In the genomic region with DNA sequence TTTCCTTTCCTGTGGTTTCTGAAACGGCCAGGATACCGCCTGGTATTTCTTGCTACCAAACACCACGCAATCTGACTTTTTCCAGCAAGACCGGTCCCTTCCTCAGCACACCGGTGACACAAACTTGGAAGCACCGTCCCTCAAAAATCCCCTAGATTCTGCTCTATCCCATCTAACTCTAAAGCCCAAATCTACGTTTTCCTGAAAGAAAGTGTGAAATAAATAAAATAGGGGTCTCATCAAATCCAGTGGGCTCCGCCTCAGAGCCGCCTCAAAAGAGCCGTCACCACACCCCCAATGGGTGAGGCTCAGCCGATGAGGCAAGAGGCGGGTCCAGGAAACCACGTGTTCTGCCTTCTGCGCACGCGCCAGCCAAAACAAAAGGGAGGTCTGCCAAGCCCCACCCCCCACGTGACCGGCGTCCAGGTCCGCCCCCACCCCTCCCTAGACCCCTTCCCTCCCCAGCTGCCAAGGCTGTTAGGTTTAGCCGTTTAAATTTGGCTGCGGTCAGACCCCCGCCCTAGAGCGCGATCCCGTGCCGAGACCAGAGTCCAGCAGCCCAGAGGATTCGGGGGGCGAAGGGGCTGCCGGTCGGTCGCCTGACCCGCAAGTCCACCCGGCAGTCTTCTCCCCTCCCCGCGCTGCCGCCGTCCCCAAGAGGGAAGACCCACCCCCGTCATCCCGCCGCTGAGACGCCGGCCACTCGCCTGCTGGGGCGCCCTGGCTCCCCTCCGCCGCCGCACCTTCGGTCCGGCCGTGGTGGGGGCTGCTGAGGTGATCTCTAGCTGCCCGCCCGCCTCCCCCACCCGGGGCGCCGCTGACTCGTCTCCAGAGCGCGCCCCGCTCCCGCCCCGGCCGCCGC, we compare ENCODE assay signal across 1 cellular context.
A peak's percentile ranks its signal among the peaks of the same experiment; 100 is the strongest.
TF ChIP-seq lines count a peak whose summit lies in the region.

No MANE protein-coding gene starts in this region.

TF ChIP-seq in HEK293, 187 proteins besides CTCF, POLR2A, EP300 and RAD21 (continued from another document):
- TF ChIP-seq, protein P1, sequence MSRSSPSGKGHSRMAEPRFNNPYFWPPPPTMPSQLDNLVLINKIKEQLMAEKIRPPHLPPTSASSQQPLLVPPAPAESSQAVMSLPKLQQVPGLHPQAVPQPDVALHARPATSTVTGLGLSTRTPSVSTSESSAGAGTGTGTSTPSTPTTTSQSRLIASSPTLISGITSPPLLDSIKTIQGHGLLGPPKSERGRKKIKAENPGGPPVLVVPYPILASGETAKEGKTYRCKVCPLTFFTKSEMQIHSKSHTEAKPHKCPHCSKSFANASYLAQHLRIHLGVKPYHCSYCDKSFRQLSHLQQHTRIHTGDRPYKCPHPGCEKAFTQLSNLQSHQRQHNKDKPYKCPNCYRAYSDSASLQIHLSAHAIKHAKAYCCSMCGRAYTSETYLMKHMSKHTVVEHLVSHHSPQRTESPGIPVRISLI (tag by site-specific recombination; IDR thresholded peaks at IDR 0.05): no peak
- TF ChIP-seq ZNF777 (tag by site-specific recombination; IDR thresholded peaks at IDR 0.05; ENCODE audit: borderline replicate concordance) (no peak), GFI1B (tag by site-specific recombination; IDR thresholded peaks at IDR 0.05) (no peak), ZNF830 (tag by site-specific recombination; IDR thresholded peaks at IDR 0.05; ENCODE audit: low read depth) (no peak), ZNF529 (tag by site-specific recombination; IDR thresholded peaks at IDR 0.05; ENCODE audit: insufficient replicate concordance) (no peak), YY2 (tag by site-specific recombination; IDR thresholded peaks at IDR 0.05) (no peak), ZNF16 (tag by site-specific recombination; IDR thresholded peaks at IDR 0.05; ENCODE audit: low read depth) (no peak), ZNF501 (tag by site-specific recombination; IDR thresholded peaks at IDR 0.05) (peak; percentile 19; the same call in 1 of the 2 replicates), ZEB2 (tag by site-specific recombination; IDR thresholded peaks at IDR 0.05) (0 out of 2 replicates have a peak, but pooled peaks have one; percentile 21), ZNF311 (tag by site-specific recombination; IDR thresholded peaks at IDR 0.05; ENCODE audit: borderline replicate concordance) (no peak), ZNF169 (tag by site-specific recombination; IDR thresholded peaks at IDR 0.05) (no peak), ZNF560 (tag by site-specific recombination; IDR thresholded peaks at IDR 0.05; ENCODE audit: borderline replicate concordance) (no peak), TRIM28 (IDR thresholded peaks at IDR 0.05; ENCODE audit: borderline replicate concordance, low read length) (peak; percentile 67; the same call in 1 of the 2 replicates), ZNF394 (tag by site-specific recombination; IDR thresholded peaks at IDR 0.05; ENCODE audit: borderline replicate concordance) (no peak), ZNF626 (tag by site-specific recombination; IDR thresholded peaks at IDR 0.05) (no peak), ZNF350 (tag by site-specific recombination; IDR thresholded peaks at IDR 0.05) (no peak), ZNF561 (tag by site-specific recombination; IDR thresholded peaks at IDR 0.05; ENCODE audit: borderline replicate concordance) (0 out of 2 replicates have a peak, but pooled peaks have one; percentile 16), ZNF473 (tag by site-specific recombination; IDR thresholded peaks at IDR 0.05) (no peak), ZFP41 (tag by site-specific recombination; IDR thresholded peaks at IDR 0.05; ENCODE audit: borderline replicate concordance) (no peak)
- TF ChIP-seq, protein P2, sequence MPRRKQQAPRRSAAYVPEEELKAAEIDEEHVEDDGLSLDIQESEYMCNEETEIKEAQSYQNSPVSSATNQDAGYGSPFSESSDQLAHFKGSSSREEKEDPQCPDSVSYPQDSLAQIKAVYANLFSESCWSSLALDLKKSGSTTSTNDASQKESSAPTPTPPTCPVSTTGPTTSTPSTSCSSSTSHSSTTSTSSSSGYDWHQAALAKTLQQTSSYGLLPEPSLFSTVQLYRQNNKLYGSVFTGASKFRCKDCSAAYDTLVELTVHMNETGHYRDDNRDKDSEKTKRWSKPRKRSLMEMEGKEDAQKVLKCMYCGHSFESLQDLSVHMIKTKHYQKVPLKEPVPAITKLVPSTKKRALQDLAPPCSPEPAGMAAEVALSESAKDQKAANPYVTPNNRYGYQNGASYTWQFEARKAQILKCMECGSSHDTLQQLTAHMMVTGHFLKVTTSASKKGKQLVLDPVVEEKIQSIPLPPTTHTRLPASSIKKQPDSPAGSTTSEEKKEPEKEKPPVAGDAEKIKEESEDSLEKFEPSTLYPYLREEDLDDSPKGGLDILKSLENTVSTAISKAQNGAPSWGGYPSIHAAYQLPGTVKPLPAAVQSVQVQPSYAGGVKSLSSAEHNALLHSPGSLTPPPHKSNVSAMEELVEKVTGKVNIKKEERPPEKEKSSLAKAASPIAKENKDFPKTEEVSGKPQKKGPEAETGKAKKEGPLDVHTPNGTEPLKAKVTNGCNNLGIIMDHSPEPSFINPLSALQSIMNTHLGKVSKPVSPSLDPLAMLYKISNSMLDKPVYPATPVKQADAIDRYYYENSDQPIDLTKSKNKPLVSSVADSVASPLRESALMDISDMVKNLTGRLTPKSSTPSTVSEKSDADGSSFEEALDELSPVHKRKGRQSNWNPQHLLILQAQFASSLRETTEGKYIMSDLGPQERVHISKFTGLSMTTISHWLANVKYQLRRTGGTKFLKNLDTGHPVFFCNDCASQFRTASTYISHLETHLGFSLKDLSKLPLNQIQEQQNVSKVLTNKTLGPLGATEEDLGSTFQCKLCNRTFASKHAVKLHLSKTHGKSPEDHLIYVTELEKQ (tag by site-specific recombination; IDR thresholded peaks at IDR 0.05; ENCODE audit: borderline replicate concordance): no peak
- TF ChIP-seq, protein P3, sequence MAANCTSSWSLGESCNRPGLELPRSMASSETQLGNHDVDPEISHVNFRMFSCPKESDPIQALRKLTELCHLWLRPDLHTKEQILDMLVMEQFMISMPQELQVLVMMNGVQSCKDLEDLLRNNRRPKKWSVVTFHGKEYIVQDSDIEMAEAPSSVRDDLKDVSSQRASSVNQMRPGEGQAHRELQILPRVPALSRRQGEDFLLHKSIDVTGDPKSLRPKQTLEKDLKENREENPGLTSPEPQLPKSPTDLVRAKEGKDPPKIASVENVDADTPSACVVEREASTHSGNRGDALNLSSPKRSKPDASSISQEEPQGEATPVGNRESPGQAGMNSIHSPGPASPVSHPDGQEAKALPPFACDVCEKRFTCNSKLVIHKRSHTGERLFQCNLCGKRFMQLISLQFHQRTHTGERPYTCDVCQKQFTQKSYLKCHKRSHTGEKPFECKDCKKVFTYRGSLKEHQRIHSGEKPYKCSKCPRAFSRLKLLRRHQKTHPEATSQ (tag by site-specific recombination; IDR thresholded peaks at IDR 0.05): no peak
- TF ChIP-seq, protein P4, sequence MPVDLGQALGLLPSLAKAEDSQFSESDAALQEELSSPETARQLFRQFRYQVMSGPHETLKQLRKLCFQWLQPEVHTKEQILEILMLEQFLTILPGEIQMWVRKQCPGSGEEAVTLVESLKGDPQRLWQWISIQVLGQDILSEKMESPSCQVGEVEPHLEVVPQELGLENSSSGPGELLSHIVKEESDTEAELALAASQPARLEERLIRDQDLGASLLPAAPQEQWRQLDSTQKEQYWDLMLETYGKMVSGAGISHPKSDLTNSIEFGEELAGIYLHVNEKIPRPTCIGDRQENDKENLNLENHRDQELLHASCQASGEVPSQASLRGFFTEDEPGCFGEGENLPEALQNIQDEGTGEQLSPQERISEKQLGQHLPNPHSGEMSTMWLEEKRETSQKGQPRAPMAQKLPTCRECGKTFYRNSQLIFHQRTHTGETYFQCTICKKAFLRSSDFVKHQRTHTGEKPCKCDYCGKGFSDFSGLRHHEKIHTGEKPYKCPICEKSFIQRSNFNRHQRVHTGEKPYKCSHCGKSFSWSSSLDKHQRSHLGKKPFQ (tag by site-specific recombination; IDR thresholded peaks at IDR 0.05): no peak
